ENCODE assay signal across 8 cellular contexts in the genomic region with DNA sequence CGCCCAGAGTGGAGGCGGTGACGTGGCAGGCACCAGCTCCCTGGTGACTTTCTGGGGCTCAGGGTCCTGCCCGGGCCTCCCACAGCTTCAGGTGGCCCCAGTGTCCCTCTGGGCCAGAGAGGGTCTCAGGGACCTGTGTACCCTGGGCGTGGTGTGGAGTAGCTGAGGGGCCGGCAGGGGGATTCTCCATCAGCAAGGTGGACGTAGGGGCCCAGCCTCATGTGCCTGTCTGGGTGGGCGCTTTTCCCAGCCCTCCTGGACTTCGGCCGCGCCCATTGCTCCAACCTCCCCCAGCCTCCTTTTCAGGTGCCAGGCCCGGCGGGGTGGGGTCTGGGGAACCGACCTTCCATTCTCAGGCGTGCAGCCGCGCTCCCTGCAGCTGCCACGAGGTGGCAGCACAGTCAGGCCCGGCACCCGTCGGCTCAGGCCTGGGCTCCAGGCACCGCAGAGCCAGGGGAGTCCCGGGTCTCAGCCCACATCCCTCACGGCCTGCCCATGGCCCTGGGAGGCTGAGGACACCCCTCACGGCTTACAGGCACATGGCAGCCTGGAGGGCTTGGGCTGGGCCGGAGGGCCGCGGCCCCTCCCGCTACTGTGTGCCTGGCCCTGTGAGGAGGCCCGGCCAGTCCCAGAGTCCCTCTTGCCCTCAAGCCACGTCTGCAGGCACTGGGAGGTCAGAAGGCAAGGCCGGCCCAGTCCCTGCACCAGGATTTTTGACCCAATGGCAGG. TPM values are rescaled to one million over a fixed set of nuclear protein-coding genes. Genes with fewer than 3 reads are reported as not detected.
DNase-seq lines count a peak whose midpoint lies in the region; ATAC-seq and TF ChIP-seq lines count a peak whose summit lies in the region.

No MANE protein-coding gene starts in this region.

- no peaks in the 10 kb centered on the region for H3K36me3 ChIP-seq in cardiac muscle cell
- no peaks in the 10 kb centered on the region for H3K36me3 ChIP-seq in prostate gland

- peak; percentile 93 for TF ChIP-seq CTCF in cardiac muscle cell (IDR thresholded peaks at IDR 0.05; ENCODE audit: low read depth, low read length)
- peak; percentile 70 to 91 (median 86) for TF ChIP-seq CTCF in prostate gland (IDR thresholded peaks at IDR 0.05)

- no peaks in the 10 kb centered on the region for H3K27me3 ChIP-seq in cardiac muscle cell
- no peaks in the 10 kb centered on the region for H3K27me3 ChIP-seq in prostate gland (replicated peaks; ENCODE audit: insufficient read depth)

- ATAC-seq in HG03521 (IDR thresholded peaks at IDR 0.05; ENCODE audit: unreplicated experiment) (peak; percentile 45), HG02623 (IDR thresholded peaks at IDR 0.05; ENCODE audit: unreplicated experiment) (no peak), HG03175 (IDR thresholded peaks at IDR 0.05; ENCODE audit: unreplicated experiment) (no peak)

- H3K27ac ChIP-seq in cardiac muscle cell (no peak overlapping the region), prostate gland (no peak overlapping the region)

- H3K4me3 ChIP-seq in cardiac muscle cell: no peak overlapping the region
- H3K4me3 ChIP-seq in prostate gland: no peak overlapping the region

- intact Hi-C loops in prostate gland (cut with DNase I): loop anchor here (2.0 kb wide), 1 partner anchor 312 kb away; no protein-coding TSS in a partner anchor

- 23% methylated on average over 32 of the region's 32 CpGs for WGBS in prostate gland

- H3K4me1 ChIP-seq in cardiac muscle cell (ENCODE audit: low read depth) (no peaks in the 10 kb centered on the region), prostate gland (replicated peaks) (peaks cover 10% of the 10 kb centered on the region)

- no peak for TF ChIP-seq POLR2A in prostate gland (IDR thresholded peaks at IDR 0.05)

- no peaks in the 10 kb centered on the region for H3K9me3 ChIP-seq in cardiac muscle cell (ENCODE audit: low read depth)
- H3K9me3 ChIP-seq in prostate gland: no peaks in the 10 kb centered on the region

- DNase-seq in COLO829 (ENCODE audit: low spot score) (peak; percentile 62), SK-N-DZ (ENCODE audit: low spot score) (peak; percentile 56), cardiac muscle cell (ENCODE audit: low read depth in 1 of 2, low spot score in 1 of 2) (peak; percentile 51 to 68), prostate gland (ENCODE audit: low spot score) (peak; percentile 38)
- peak; percentile 70 for DNase-seq in activated naive CD4-positive, alpha-beta T cell treated with anti-CD3 and anti-CD28 coated beads, Interleukin-2, amount 50 U/mL, for 16 hours

RNA-seq across cellular contexts. Expression of gene MUC5B, which starts 19.9 kb away (rescaled TPM):
- polyA plus RNA-seq in SK-N-DZ (2014; cell fraction: cytosol; rRNA removed): 0.05 TPM in 1 of 2 replicates, not detected in the other
- polyA plus RNA-seq in SK-N-DZ (2014; cell fraction: nucleus; rRNA removed): not detected in 2 replicates
- total RNA-seq in cardiac muscle cell: not detected in 2 replicates
- not detected in 2 replicates for polyA plus RNA-seq in cardiac muscle cell
- 10 to 100 TPM in 1 of 2 donors, under 1 TPM in 1; 0.18 to 17.3 TPM for total RNA-seq in prostate gland

RNA-seq across cellular contexts. Expression of gene MUC5AC, which starts 45.2 kb away (rescaled TPM):
- polyA plus RNA-seq in SK-N-DZ (2014; cell fraction: cytosol; rRNA removed): not detected in 2 replicates
- not detected in 2 replicates for polyA plus RNA-seq in SK-N-DZ (2014; cell fraction: nucleus; rRNA removed)
- total RNA-seq in cardiac muscle cell (not detected in 2 replicates), prostate gland (under 1 TPM; 0.05 to 0.45 TPM)
- not detected in 2 replicates for polyA plus RNA-seq in cardiac muscle cell
